9 cellular contexts compared by ENCODE assay signal in the genomic region with DNA sequence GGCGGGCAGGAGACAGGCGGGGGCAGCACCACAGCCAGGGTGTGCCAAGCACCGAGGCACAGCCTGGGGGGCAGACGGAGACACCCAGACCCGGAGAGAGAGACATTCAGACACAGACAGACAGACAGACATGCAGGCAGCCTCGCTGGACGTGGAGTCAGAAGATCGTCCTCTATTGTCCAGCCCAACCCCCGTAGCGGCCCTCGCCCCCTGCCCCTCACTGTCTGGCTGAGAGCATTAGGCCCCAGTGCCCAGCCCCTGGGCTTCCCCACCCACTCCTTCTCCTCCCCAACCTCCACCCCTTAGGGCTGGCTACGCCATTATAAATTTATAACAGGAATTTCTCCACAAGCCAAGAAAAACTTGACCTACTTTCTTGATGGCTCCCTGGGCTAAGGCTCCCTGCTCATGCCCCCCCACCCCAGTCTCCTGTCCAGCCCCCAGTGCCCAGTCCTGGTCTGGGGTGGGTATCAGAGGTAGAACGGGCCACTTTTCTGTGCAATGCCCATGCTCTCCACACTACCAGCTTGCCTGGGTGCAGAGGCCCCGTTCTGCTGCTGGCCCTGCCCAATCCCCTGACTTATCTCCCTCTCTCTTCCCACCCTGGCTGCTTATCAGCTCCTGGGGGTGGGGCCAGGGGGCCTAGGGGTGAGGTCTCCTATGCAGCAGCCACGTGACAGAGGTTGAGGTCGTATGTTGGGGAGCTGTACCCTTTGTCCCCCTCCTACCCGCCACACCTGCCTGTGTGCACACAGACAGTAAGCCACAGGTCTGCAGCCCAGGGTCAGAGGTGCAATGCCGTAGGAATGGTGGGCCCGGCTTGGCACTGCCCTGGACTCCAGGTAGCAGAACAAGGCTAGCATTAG. TPM values are rescaled to one million over a fixed set of nuclear protein-coding genes. Genes with fewer than 3 reads are reported as not detected.
A peak's percentile ranks its signal among the peaks of the same experiment; 100 is the strongest.
DNase-seq lines count a peak whose midpoint lies in the region; ATAC-seq and TF ChIP-seq lines count a peak whose summit lies in the region.
"Had no signal": no experiment of that assay in that cellular context is flagged by ENCODE, and none has a peak within 500 bp of the region (broad histone marks: within the 10 kb centered on the region; RNA-seq: fewer than 3 reads in every experiment).

No MANE protein-coding gene starts in this region.

- H2AFZ ChIP-seq in PC-3 (ENCODE audit: low read length) = no peak overlapping the region

- H3K4me1 ChIP-seq in PC-3 (ENCODE audit: insufficient read depth, low read length) (peaks cover 33% of the 10 kb centered on the region), esophagus (ENCODE audit: control insufficient read depth in 2 of 2, insufficient read depth in 2 of 2, low read length in 1 of 2) (peaks cover 28 to 61% of the 10 kb centered on the region in 2 donors), prostate gland (replicated peaks) (peaks cover 68% of the 10 kb centered on the region)

- TF ChIP-seq CTCF in C4-2B (conservative IDR thresholded peaks at IDR 0.05) (no peak), PC-3 (conservative IDR thresholded peaks at IDR 0.05; ENCODE audit: low read depth, low read length) (no peak), prostate gland (IDR thresholded peaks at IDR 0.05) (no peak)

- no peak for ATAC-seq in PC-3

- peak; percentile 4 for DNase-seq in PC-3
- DNase-seq in prostate gland (ENCODE audit: low spot score) = no peak
- DNase-seq in NCI-H1048 (lab: John Stamatoyannopoulos, UW) = no peak
- DNase-seq in Kasumi-1 (lab: John Stamatoyannopoulos, UW) = no peak
- DNase-seq in AG20443 (ENCODE audit: low spot score) = no peak
- DNase-seq in NCI-H524 treated with DMSO at 0.1 percent for 48 hours (lab: John Stamatoyannopoulos, UW) = no peak
- DNase-seq: activated B cell treated with CpG ODN at 0.5 μM for 24 hours had no signal

- BruUV-seq in PC-3 (replicated peaks; lab: Mats Ljungman, UMichigan) = no TSS peak

- CTCF ChIA-PET in PC-3 (lab: Charles Lee) = no interaction called here

- no peaks in the 10 kb centered on the region for H3K79me2 ChIP-seq in PC-3 (ENCODE audit: low read length)

- H3K9me3 ChIP-seq in PC-3 (ENCODE audit: low read length) (no peaks in the 10 kb centered on the region), esophagus (ENCODE audit: control insufficient read depth in 2 of 2, insufficient read depth in 1 of 2, low read depth in 1 of 2, low read length in 1 of 2) (no peaks in the 10 kb centered on the region), prostate gland (no peaks in the 10 kb centered on the region)

- no peak overlapping the region for H3K4me2 ChIP-seq in PC-3 (ENCODE audit: low read length)

- no peaks in the 10 kb centered on the region for H3K27me3 ChIP-seq in PC-3 (ENCODE audit: low read length)
- H3K27me3 ChIP-seq in esophagus (ENCODE audit: control insufficient read depth in 1 of 2, insufficient read depth in 2 of 2, low read length in 2 of 2) = no peaks in the 10 kb centered on the region
- no peaks in the 10 kb centered on the region for H3K27me3 ChIP-seq in prostate gland (replicated peaks; ENCODE audit: insufficient read depth)

- H3K4me3 ChIP-seq in PC-3 (ENCODE audit: low read length) (no peak overlapping the region), esophagus (ENCODE audit: low read depth in 1 of 2, low read length in 2 of 2) (no peak overlapping the region), prostate gland (peak overlapping the region in 1 of 2 donors; percentile 4)

- no peaks in the 10 kb centered on the region for H4K20me1 ChIP-seq in PC-3 (ENCODE audit: low read length)

- no peaks in the 10 kb centered on the region for H3K36me3 ChIP-seq in PC-3 (ENCODE audit: low read depth, low read length)
- H3K36me3 ChIP-seq in esophagus (ENCODE audit: control insufficient read depth in 2 of 2, insufficient read depth in 2 of 2, low read length in 1 of 2) = peaks cover 0 to 10% of the 10 kb centered on the region in 2 donors
- no peaks in the 10 kb centered on the region for H3K36me3 ChIP-seq in prostate gland

- no peaks in the 10 kb centered on the region for H3F3A ChIP-seq in PC-3 (ENCODE audit: low read length, unreplicated experiment)

- no peaks in the 10 kb centered on the region for H3K9me2 ChIP-seq in PC-3 (replicated peaks; ENCODE audit: low read length)

- TF ChIP-seq POLR2A in prostate gland (IDR thresholded peaks at IDR 0.05) = no peak

- H3K27ac ChIP-seq in C4-2B (peak overlapping the region; percentile 75), PC-3 (ENCODE audit: low read length) (no peak overlapping the region), esophagus (ENCODE audit: low read depth in 2 of 2, low read length in 1 of 2) (peak overlapping the region; percentile 85 to 94), prostate gland (peak overlapping the region; percentile 89 to 93)

- intact Hi-C loops in PC-3 (cut with micrococcal nuclease) (no loop called here), prostate gland (cut with DNase I) (no loop called here)

- 27 to 28% methylated on average over 19 of the region's 19 CpGs for WGBS in esophagus, 2 donors
- WGBS in prostate gland = 20% methylated on average over 19 of the region's 19 CpGs

- no peak overlapping the region for H3K9ac ChIP-seq in PC-3 (ENCODE audit: low read length)

- POLR2A ChIA-PET in PC-3 (lab: Charles Lee; ENCODE audit: unreplicated experiment) = no interaction called here

RNA-seq across cellular contexts. Expression of gene THRA, which starts 9.9 kb away (rescaled TPM):
- total RNA-seq in PC-3 (2014; rRNA removed) (6.6 and 11.2 TPM in 2 replicates), prostate gland (10 to 100 TPM; 35.2 to 79.8 TPM)
- polyA plus RNA-seq in esophagus = 10 to 100 TPM; 10.5 to 11.0 TPM

RNA-seq across cellular contexts. Expression of gene MED24, which starts 18.5 kb away (rescaled TPM):
- total RNA-seq in PC-3 (2014; rRNA removed) (73.0 and 78.7 TPM in 2 replicates), prostate gland (100 to 1,000 TPM in 1 of 2 donors, 10 to 100 TPM in 1; 55.2 to 167 TPM)
- polyA plus RNA-seq in esophagus = 10 to 100 TPM; 37.7 to 43.7 TPM

RNA-seq across cellular contexts. Expression of gene NR1D1, which starts 27.7 kb away (rescaled TPM):
- total RNA-seq in PC-3 (2014; rRNA removed) (7.1 and 9.2 TPM in 2 replicates), prostate gland (10 to 100 TPM; 10.7 to 35.2 TPM)
- polyA plus RNA-seq in esophagus = 10 to 100 TPM; 23.6 to 24.6 TPM

RNA-seq across cellular contexts. Expression of gene MSL1, which starts 49.1 kb away (rescaled TPM):
- total RNA-seq in PC-3 (2014; rRNA removed) = 22.2 and 38.1 TPM in 2 replicates
- 10 to 100 TPM; 42.1 to 59.5 TPM for polyA plus RNA-seq in esophagus
- total RNA-seq in prostate gland = 100 to 1,000 TPM in 1 of 2 donors, 10 to 100 TPM in 1; 77.0 to 112 TPM

RNA-seq across cellular contexts. Expression of gene CSF3, which starts 57.5 kb away (rescaled TPM):
- 4.0 and 4.3 TPM in 2 replicates for total RNA-seq in PC-3 (2014; rRNA removed)
- under 1 TPM; 0.26 to 0.29 TPM for polyA plus RNA-seq in esophagus
- 1 to 10 TPM in 1 of 2 donors, under 1 TPM in 1; 0.41 to 2.2 TPM for total RNA-seq in prostate gland
- total RNA-seq: activated B cell treated with CpG ODN at 0.5 μM for 24 hours had no signal
